Comparison of ENCODE assay signal across 8 cellular contexts in genomic region chr11:369336-370018, GRCh38. TPM values are rescaled to one million over a fixed set of nuclear protein-coding genes. Genes with fewer than 3 reads are reported as not detected.
DNase-seq lines count a peak whose midpoint lies in the region; ATAC-seq and TF ChIP-seq lines count a peak whose summit lies in the region.

Gene B4GALNT4 (plus strand): TSS chr11:369499. CDS start chr11:369804, 305 bp downstream.

- H3K4me3 Mint-ChIP-seq in activated CD4-positive, alpha-beta T cell treated with anti-CD3 and anti-CD28 coated beads, Interleukin-2, amount 10 ng/mL, durations not matched to agents 24 days and 14 days = peak within 1 kb of the TSS; percentile 83

- peak within 1 kb of the TSS; percentile 75 for H3K27ac Mint-ChIP-seq in activated CD4-positive, alpha-beta T cell treated with anti-CD3 and anti-CD28 coated beads, Interleukin-2, amount 10 ng/mL, durations not matched to agents 24 days and 14 days

- TF ChIP-seq POLR2A in ovary (IDR thresholded peaks at IDR 0.05) = no peak

- no peaks in the 10 kb centered on the region for H3K27me3 ChIP-seq in ovary

- TF ChIP-seq EP300 in ovary (IDR thresholded peaks at IDR 0.05) = no peak

- peaks cover 7% of the 10 kb centered on the region for H3K9me3 Mint-ChIP-seq in activated CD4-positive, alpha-beta T cell treated with anti-CD3 and anti-CD28 coated beads, Interleukin-2, amount 10 ng/mL, durations not matched to agents 24 days and 14 days

- H3K36me3 Mint-ChIP-seq in activated CD4-positive, alpha-beta T cell treated with anti-CD3 and anti-CD28 coated beads, Interleukin-2, amount 10 ng/mL, durations not matched to agents 24 days and 14 days (ENCODE audit: low read depth) = peaks cover 3% of the 10 kb centered on the region

- peak within 1 kb of the TSS; percentile 52 to 73 for H3K27ac ChIP-seq in ovary

- peaks cover 9% of the 10 kb centered on the region for H3K4me1 Mint-ChIP-seq in activated CD4-positive, alpha-beta T cell treated with anti-CD3 and anti-CD28 coated beads, Interleukin-2, amount 10 ng/mL, durations not matched to agents 24 days and 14 days

- peak within 1 kb of the TSS; percentile 44 for H3K4me3 ChIP-seq in fibroblast of pulmonary artery (replicated peaks; ENCODE audit: low read depth, low read length)
- H3K4me3 ChIP-seq in ovary = peak within 1 kb of the TSS; percentile 36

- no peaks in the 10 kb centered on the region for H3K9me3 ChIP-seq in ovary

- 0 to 1% (median 0%) methylated on average over 8 to 104 of the region's 118 CpGs for WGBS in ovary, 3 donors

- peaks cover 5% of the 10 kb centered on the region for H3K4me1 ChIP-seq in ovary (ENCODE audit: insufficient read depth)

- TF ChIP-seq CTCF in fibroblast of pulmonary artery (IDR thresholded peaks at IDR 0.05; ENCODE audit: low read length, missing control alignments) (no peak), ovary (IDR thresholded peaks at IDR 0.05) (no peak)

- peaks cover 41% of the 10 kb centered on the region for H3K27me3 Mint-ChIP-seq in activated CD4-positive, alpha-beta T cell treated with anti-CD3 and anti-CD28 coated beads, Interleukin-2, amount 10 ng/mL, durations not matched to agents 24 days and 14 days

- ATAC-seq in GM21529 (IDR thresholded peaks at IDR 0.05; ENCODE audit: unreplicated experiment) = no peak
- ATAC-seq in HG02759 (IDR thresholded peaks at IDR 0.05; ENCODE audit: unreplicated experiment) = no peak

- no peaks in the 10 kb centered on the region for H3K36me3 ChIP-seq in ovary

- DNase-seq in stimulated activated CD4-positive, alpha-beta T cell treated with anti-CD3 and anti-CD28 coated beads, Interleukin-12 subunit alpha, Interleukin-12 subunit beta, amount 100 ng/mL, for 4 hours = peak; percentile 41
- DNase-seq in stimulated activated CD4-positive, alpha-beta T cell treated with anti-CD3 and anti-CD28 coated beads, Interleukin-1b, Interleukin-23, amount 100 ng/mL, for 48 hours = no peak
- DNase-seq in activated CD4-positive, alpha-beta T cell treated with anti-CD3 and anti-CD28 coated beads, Interleukin-2, amount 10 ng/mL, durations not matched to agents 24 days and 14 days = peak; percentile 81
- peak; percentile 22 for DNase-seq in fibroblast of pulmonary artery (ENCODE audit: low read depth)
- DNase-seq in ovary = peak; percentile 57 to 74 (median 72)
- no peak for DNase-seq in DMS114 treated with DMSO at 0.1 percent for 48 hours (lab: John Stamatoyannopoulos, UW; ENCODE audit: unreplicated experiment)

- intact Hi-C loops in activated CD4-positive, alpha-beta T cell treated with anti-CD3 and anti-CD28 coated beads, Interleukin-2, amount 10 ng/mL, durations not matched to agents 24 days and 14 days (cut with micrococcal nuclease) = no loop called here
- intact Hi-C loops in ovary (cut with DNase I) = loop anchor here in 3 of 4 donors (5.0 to 10.0 kb wide), 2 partner anchors 77 to 165 kb away; partner anchors contain the start of genes BET1L (in 3 of the 3) and RIC8A (in 3 of the 3)

RNA-seq across cellular contexts. Expression of gene B4GALNT4, which starts in this region (rescaled TPM):
- total RNA-seq in activated CD4-positive, alpha-beta T cell treated with anti-CD3 and anti-CD28 coated beads, Interleukin-2, amount 10 ng/mL, durations not matched to agents 24 days and 14 days = 3.9 and 4.1 TPM in 2 replicates
- total RNA-seq in ovary = 10 to 100 TPM; 14.7 to 90.3 (median 52.5) TPM
- 10 to 100 TPM in 1 of 2 donors, 1 to 10 TPM in 1; 1.3 to 58.1 TPM for polyA plus RNA-seq in ovary

Comparison
In these comparisons a context has a peak if more than half of its experiments do, and no peak if none do; other contexts are left out.
1. DNase-seq: peak in stimulated activated CD4-positive, alpha-beta T cell treated with anti-CD3 and anti-CD28 coated beads, Interleukin-12 subunit alpha, Interleukin-12 subunit beta, amount 100 ng/mL, for 4 hours (single experiment), activated CD4-positive, alpha-beta T cell treated with anti-CD3 and anti-CD28 coated beads, Interleukin-2, amount 10 ng/mL, durations not matched to agents 24 days and 14 days (single experiment), fibroblast of pulmonary artery (single experiment) and ovary (5 of 5); none in stimulated activated CD4-positive, alpha-beta T cell treated with anti-CD3 and anti-CD28 coated beads, Interleukin-1b, Interleukin-23, amount 100 ng/mL, for 48 hours (single experiment) and DMS114 treated with DMSO at 0.1 percent for 48 hours (single experiment).